Comparison of ENCODE assay signal across 20 cellular contexts in the genomic region with DNA sequence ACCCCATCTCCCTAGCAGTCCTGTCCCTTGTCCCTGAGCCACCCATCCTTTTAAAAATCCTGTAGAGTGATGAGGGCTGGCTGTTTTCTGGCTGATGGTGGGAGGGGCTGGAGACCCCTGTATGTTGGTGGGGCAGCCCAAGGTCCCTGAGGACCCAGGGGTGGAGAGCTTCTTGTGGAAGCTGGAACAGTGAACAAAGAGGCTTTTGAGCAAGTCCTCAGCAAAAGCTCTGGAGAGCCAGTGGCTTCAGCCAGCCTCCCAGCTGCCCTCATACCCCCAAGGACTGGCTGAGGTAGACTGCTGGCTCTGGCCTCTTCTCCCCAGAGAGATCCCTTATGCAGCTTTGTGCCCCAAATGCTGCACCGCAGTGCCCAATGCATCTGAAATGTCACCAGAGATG. TPM values are rescaled to one million over a fixed set of nuclear protein-coding genes. Genes with fewer than 3 reads are reported as not detected.
"Had no signal": no experiment of that assay in that cellular context is flagged by ENCODE, and none has a peak within 500 bp of the region (broad histone marks: within the 10 kb centered on the region; RNA-seq: fewer than 3 reads in every experiment).

No MANE protein-coding gene starts in this region.

- DNase-seq: KBM-7, MV-4-11, NCI-H1048, NCI-H1105, NCI-H1417, NCI-H1436 treated with DMSO at 0.1 percent for 48 hours, NCI-H1694, NCI-H187 treated with DMSO at 0.1 percent for 48 hours, NCI-H2029 treated with DMSO at 0.1 percent for 48 hours, NCI-H2171 treated with DMSO at 0.1 percent for 48 hours, NCI-H2227 treated with DMSO at 0.1 percent for 48 hours, NCI-H524, NCI-H526 treated with DMSO at 0.1 percent for 48 hours, NCI-H748 treated with DMSO at 0.1 percent for 48 hours, Right ventricle myocardium superior, RPMI8226, SIG-M5 had no signal

- FAIRE-seq: RCC 7860 had no signal

RNA-seq across cellular contexts. Expression of a gene that starts 29.2 kb away (rescaled TPM):
- total RNA-seq: HT-29, LHCN-M2, Right ventricle myocardium superior had no signal
